1 cellular context compared by ENCODE assay signal in genomic region chr2:241859436-241860183, GRCh38.
TF ChIP-seq lines count a peak whose summit lies in the region.

No MANE protein-coding gene starts in this region.

TF ChIP-seq in GM23338, 12 proteins besides CTCF, POLR2A, EP300 and RAD21 (continued from another document):
- TF ChIP-seq ZNF462 (CRISPR knock-in tag; IDR thresholded peaks at IDR 0.05) (no peak), ZNF114 (CRISPR knock-in tag; IDR thresholded peaks at IDR 0.05) (no peak), REST (IDR thresholded peaks at IDR 0.05; ENCODE audit: unreplicated experiment) (no peak), EZH2 (IDR thresholded peaks at IDR 0.05; ENCODE audit: low read depth, unreplicated experiment) (no peak), ZNF331 (CRISPR knock-in tag; IDR thresholded peaks at IDR 0.05; ENCODE audit: low read depth) (no peak), NANOG (IDR thresholded peaks at IDR 0.05; ENCODE audit: borderline replicate concordance) (no peak)
